In the genomic region with DNA sequence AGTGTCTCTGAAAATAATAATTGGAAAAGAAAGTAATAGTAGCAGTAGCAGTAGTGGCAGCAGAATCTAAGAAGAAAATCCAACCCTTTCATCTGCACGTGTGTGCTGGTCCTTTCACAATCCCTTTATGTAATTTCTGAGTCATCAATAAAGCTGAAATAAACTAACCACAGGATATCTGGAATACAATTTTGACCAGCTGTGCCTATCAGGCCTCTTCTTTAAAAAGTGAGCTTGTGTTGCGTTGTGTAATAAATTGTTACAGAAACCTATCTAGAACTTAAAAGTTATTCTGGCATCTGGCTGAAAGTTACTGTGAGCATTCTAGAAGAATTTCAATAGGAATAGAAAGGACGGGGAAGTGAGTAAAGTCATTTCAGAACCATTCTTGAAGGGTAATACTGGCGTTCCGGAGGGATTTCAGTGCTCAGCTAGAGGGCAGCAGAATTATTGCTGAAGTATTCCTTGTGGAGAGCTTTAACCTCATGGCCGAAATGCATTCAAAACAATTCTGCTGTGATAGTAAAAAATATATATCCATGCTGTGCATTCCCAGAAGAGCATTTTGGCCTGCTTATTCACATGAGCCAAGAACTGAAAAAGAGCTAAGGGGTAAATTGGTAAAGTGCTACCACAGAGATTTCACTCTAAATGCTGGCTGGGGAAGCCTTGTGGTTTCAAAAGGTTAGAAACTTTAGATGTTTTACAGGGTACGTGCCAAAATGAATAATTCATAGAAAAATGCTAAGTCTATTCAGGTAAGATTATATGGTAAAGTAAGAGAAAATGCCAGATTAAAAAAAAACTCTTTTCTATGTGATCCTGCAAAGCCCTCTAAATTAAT, we compare ENCODE assay signal across 15 cellular contexts.
DNase-seq lines count a peak whose midpoint lies in the region; ATAC-seq and TF ChIP-seq lines count a peak whose summit lies in the region.
"Had no signal": no experiment of that assay in that cellular context is flagged by ENCODE, and none has a peak within 500 bp of the region (broad histone marks: within the 10 kb centered on the region; RNA-seq: fewer than 3 reads in every experiment).

No MANE protein-coding gene starts in this region.

- no peaks in the 10 kb centered on the region for H3K4me1 Mint-ChIP-seq in mesothelial cell of epicardium
- H3K4me1 Mint-ChIP-seq: T-helper 17 cell had no signal

- no peak overlapping the region for H3K4me3 Mint-ChIP-seq in mesothelial cell of epicardium
- H3K4me3 Mint-ChIP-seq: activated CD4-positive, alpha-beta memory T cell treated with anti-CD3 and anti-CD28 coated beads for 36 hours; T-helper 17 cell; type B pancreatic cell had no signal

- H3K36me3 Mint-ChIP-seq in mesothelial cell of epicardium: no peaks in the 10 kb centered on the region
- H3K36me3 Mint-ChIP-seq: activated CD4-positive, alpha-beta memory T cell treated with anti-CD3 and anti-CD28 coated beads for 36 hours; type B pancreatic cell had no signal

- H3K27me3 Mint-ChIP-seq in mesothelial cell of epicardium (ENCODE audit: low read depth): no peaks in the 10 kb centered on the region
- H3K27me3 Mint-ChIP-seq: activated CD4-positive, alpha-beta memory T cell treated with anti-CD3 and anti-CD28 coated beads for 36 hours; T-helper 17 cell; type B pancreatic cell had no signal

- TF ChIP-seq CTCF in AG09309 (IDR thresholded peaks at IDR 0.05; ENCODE audit: control insufficient read depth, insufficient read depth, low read depth, low read length, missing control alignments) (no peak), mesothelial cell of epicardium (IDR thresholded peaks at IDR 0.05; ENCODE audit: unreplicated experiment) (no peak)

- no peak overlapping the region for H3K27ac Mint-ChIP-seq in mesothelial cell of epicardium
- H3K27ac Mint-ChIP-seq: activated CD4-positive, alpha-beta memory T cell treated with anti-CD3 and anti-CD28 coated beads for 36 hours; T-helper 17 cell; type B pancreatic cell had no signal

- ATAC-seq in GM21390 (IDR thresholded peaks at IDR 0.05; ENCODE audit: unreplicated experiment): no peak
- ATAC-seq: T-helper 17 cell had no signal

- DNase-seq in AG09309 (ENCODE audit: low read depth) (peak; percentile 45), HT1080 (ENCODE audit: low read depth) (peak; percentile 32), SW480 (ENCODE audit: low spot score) (peak; percentile 11), fibroblast of peridontal ligament (ENCODE audit: extremely low read depth) (peak; percentile 67), mesothelial cell of epicardium (ENCODE audit: low spot score in 2 of 2, unreplicated experiment in 2 of 2) (no peak), posterior vena cava (ENCODE audit: low spot score) (no peak), COLO668 (lab: John Stamatoyannopoulos, UW; ENCODE audit: unreplicated experiment) (no peak)
- DNase-seq: activated CD4-positive, alpha-beta memory T cell treated with anti-CD3 and anti-CD28 coated beads for 36 hours; activated effector memory CD4-positive, alpha-beta T cell treated with anti-CD3 and anti-CD28 coated beads, Interleukin-2, amount 50 U/mL, for 16 hours; central memory CD4-positive, alpha-beta T cell; NCI-H187; NK-92 treated with Interleukin-12 subunit alpha and Interleukin-12 subunit beta, amount 100 ng/mL, for 24 hours; T-helper 17 cell had no signal

- intact Hi-C loops in posterior vena cava (cut with DNase I): no loop called here

- no peak overlapping the region for H3K4me3 ChIP-seq in AG09309 (ENCODE audit: control insufficient read depth, low read depth, low read length)

- no peaks in the 10 kb centered on the region for H3K9me3 Mint-ChIP-seq in mesothelial cell of epicardium

Comparison
In these comparisons a context has a peak if more than half of its experiments do, and no peak if none do; other contexts are left out.
1. DNase-seq: peak in AG09309 (single experiment), HT1080 (single experiment), SW480 (single experiment) and fibroblast of peridontal ligament (single experiment); none in mesothelial cell of epicardium (0 of 2), posterior vena cava (single experiment) and COLO668 (single experiment).